ENCODE assay signal across 12 cellular contexts in genomic region chr12:110733089-110733715, GRCh38. TPM values are rescaled to one million over a fixed set of nuclear protein-coding genes. Genes with fewer than 3 reads are reported as not detected.
DNase-seq lines count a peak whose midpoint lies in the region; ATAC-seq and TF ChIP-seq lines count a peak whose summit lies in the region.
"Had no signal": no experiment of that assay in that cellular context is flagged by ENCODE, and none has a peak within 500 bp of the region (broad histone marks: within the 10 kb centered on the region; RNA-seq: fewer than 3 reads in every experiment).

No MANE protein-coding gene starts in this region.

- no peak for ATAC-seq in HG03139 (IDR thresholded peaks at IDR 0.05; ENCODE audit: unreplicated experiment)

- H3K27ac ChIP-seq in suprapubic skin = no peak overlapping the region
- H3K27ac ChIP-seq: coronary artery, SJSA1 had no signal

- peaks cover 28% of the 10 kb centered on the region for H3K4me1 ChIP-seq in suprapubic skin

- no peak overlapping the region for H3K4me3 ChIP-seq in suprapubic skin
- H3K4me3 ChIP-seq: coronary artery, SJSA1 had no signal

- no peak for TF ChIP-seq EP300 in suprapubic skin (IDR thresholded peaks at IDR 0.05)

- TF ChIP-seq CTCF in suprapubic skin (IDR thresholded peaks at IDR 0.05) = no peak

- DNase-seq in ELR (ENCODE audit: low read depth) (peak; percentile 28), RPMI7951 (ENCODE audit: low read depth) (peak; percentile 62), fibroblast of peridontal ligament (ENCODE audit: extremely low read depth) (peak; percentile 80), pons (ENCODE audit: low spot score) (peak; percentile 34), NCI-H1436 (lab: John Stamatoyannopoulos, UW) (no peak), suprapubic skin (ENCODE audit: low spot score in 2 of 2) (no peak), HPDE6-E6E7 (ENCODE audit: extremely low spot score) (no peak)
- DNase-seq: nephron progenitor cell; stimulated activated CD4-positive, alpha-beta T cell treated with anti-CD3 and anti-CD28 coated beads, Interleukin-2, amount 100 ng/mL, for 24 hours had no signal

- no peak for TF ChIP-seq POLR2A in suprapubic skin (IDR thresholded peaks at IDR 0.05)

- peaks cover 36% of the 10 kb centered on the region for H3K36me3 ChIP-seq in suprapubic skin

- WGBS in suprapubic skin = 41% methylated on average over 5 of the region's 5 CpGs

- H3K27me3 ChIP-seq in suprapubic skin = no peaks in the 10 kb centered on the region
- H3K27me3 ChIP-seq: SJSA1 had no signal

- no peaks in the 10 kb centered on the region for H3K9me3 ChIP-seq in suprapubic skin
- H3K9me3 ChIP-seq: SJSA1 had no signal

RNA-seq across cellular contexts. Expression of gene PPP1CC, which starts 9.5 kb away (rescaled TPM):
- total RNA-seq in RPMI7951 (2014; rRNA removed; shearing (Covaris generic)) = 138 and 148 TPM in 2 replicates
- total RNA-seq in suprapubic skin = 100 to 1,000 TPM in 2 of 4 donors, 10 to 100 TPM in 2; 83.6 to 107 (median 100) TPM

RNA-seq across cellular contexts. Expression of gene HVCN1, which starts 44.3 kb away (rescaled TPM):
- 2.2 and 3.2 TPM in 2 replicates for total RNA-seq in RPMI7951 (2014; rRNA removed; shearing (Covaris generic))
- total RNA-seq in suprapubic skin = 1 to 10 TPM; 1.3 to 6.0 (median 1.9) TPM
- total RNA-seq: SJSA1 had no signal

Comparison
In these comparisons a context has a peak if more than half of its experiments do, and no peak if none do; other contexts are left out.
1. DNase-seq: peak in ELR (single experiment), RPMI7951 (single experiment), fibroblast of peridontal ligament (single experiment) and pons (single experiment); none in NCI-H1436 (single experiment), suprapubic skin (0 of 2) and HPDE6-E6E7 (single experiment).